Comparison of ENCODE assay signal across 17 cellular contexts in genomic region chr4:6298852-6299251, GRCh38. TPM values are rescaled to one million over a fixed set of nuclear protein-coding genes. Genes with fewer than 3 reads are reported as not detected.
DNase-seq lines count a peak whose midpoint lies in the region; ATAC-seq, FAIRE-seq and TF ChIP-seq lines count a peak whose summit lies in the region.
"Had no signal": no experiment of that assay in that cellular context is flagged by ENCODE, and none has a peak within 500 bp of the region (broad histone marks: within the 10 kb centered on the region; RNA-seq: fewer than 3 reads in every experiment).

No MANE protein-coding gene starts in this region.

- ATAC-seq in SK-N-SH treated with all-trans-retinoic acid at 6 μM for 48 hours: no peak
- ATAC-seq: GM23338, HCT116 had no signal

- peak overlapping the region; percentile 30 for H4K8ac ChIP-seq in neuronal stem cell (ENCODE audit: low read depth, low read length)

- peak overlapping the region; percentile 27 for H2BK5ac ChIP-seq in neuronal stem cell (ENCODE audit: low read length)

- H3K18ac ChIP-seq in neuronal stem cell (ENCODE audit: low read length): peak overlapping the region; percentile 29

- no peak overlapping the region for H3K4ac ChIP-seq in neuronal stem cell (ENCODE audit: low read length)

- H3K27me3 ChIP-seq in BLaER1 treated with 17β-estradiol and CSF1 and Interleukin-3, amounts not matched to agents 10 nM and 100 nM: peaks cover 0 to 13% (median 0%) of the 10 kb centered on the region in 11 experiments; a peak in 7 of 22 replicates
- no peaks in the 10 kb centered on the region for H3K27me3 ChIP-seq in duodenal mucosa (ENCODE audit: control insufficient read depth in 1 of 2, insufficient read depth in 2 of 2, low read length in 2 of 2)
- no peaks in the 10 kb centered on the region for H3K27me3 ChIP-seq in neuronal stem cell (ENCODE audit: control insufficient read depth in 3 of 3, insufficient read depth in 3 of 3, low read depth in 1 of 3, low read length in 3 of 3)
- H3K27me3 ChIP-seq in stomach smooth muscle (ENCODE audit: control insufficient read depth in 1 of 2, insufficient read depth in 2 of 2, low read length in 2 of 2): no peaks in the 10 kb centered on the region

- peaks cover 20 to 63% (median 42%) of the 10 kb centered on the region in 11 experiments for H3K36me3 ChIP-seq in BLaER1 treated with 17β-estradiol and CSF1 and Interleukin-3, amounts not matched to agents 10 nM and 100 nM
- H3K36me3 ChIP-seq in duodenal mucosa (ENCODE audit: control insufficient read depth in 1 of 2, insufficient read depth in 2 of 2, low read length in 2 of 2) (peaks cover 25 to 71% of the 10 kb centered on the region in 2 donors), neuronal stem cell (replicated peaks in 1 of 2; ENCODE audit: control insufficient read depth in 2 of 2, insufficient read depth in 2 of 2, low read length in 2 of 2) (peaks cover 39 to 44% of the 10 kb centered on the region in 2 donors), stomach smooth muscle (ENCODE audit: control insufficient read depth in 2 of 2, insufficient read depth in 2 of 2, low read length in 2 of 2) (peaks cover 64 to 75% of the 10 kb centered on the region in 2 donors)

- DNase-seq in neuronal stem cell (ENCODE audit: low spot score): no peak
- no peak for DNase-seq in SIG-M5 (lab: John Stamatoyannopoulos, UW)
- DNase-seq in GM12892 (ENCODE audit: insufficient read length): no peak
- DNase-seq in GM19239 (ENCODE audit: insufficient read length, low spot score): no peak
- DNase-seq: Calu3; CD4-positive, alpha-beta memory T cell; COR-L47; DMS153; DND-41; H9 had no signal

- H3K4me2 ChIP-seq in BLaER1 treated with 17β-estradiol and CSF1 and Interleukin-3, amounts not matched to agents 10 nM and 100 nM: peak overlapping the region; percentile 56 to 86 (median 72)
- no peak overlapping the region for H3K4me2 ChIP-seq in neuronal stem cell (ENCODE audit: insufficient read depth, low read length, poor library complexity, severe bottlenecking)
- H3K4me2 ChIP-seq: GM23338 had no signal

- 0 out of 22 replicates have a peak overlapping the region, but pooled peaks of 1 of the 11 experiments have one; percentile 20 for H3K9ac ChIP-seq in BLaER1 treated with 17β-estradiol and CSF1 and Interleukin-3, amounts not matched to agents 10 nM and 100 nM
- H3K9ac ChIP-seq in duodenal mucosa (ENCODE audit: low read depth in 1 of 2, low read length in 2 of 2) (no peak overlapping the region), neuronal stem cell (ENCODE audit: low read depth, low read length, poor library complexity) (peak overlapping the region; percentile 55), stomach smooth muscle (ENCODE audit: low read length in 2 of 2) (no peak overlapping the region)

- no peak overlapping the region for H3K4me3 ChIP-seq in BLaER1 treated with 17β-estradiol and CSF1 and Interleukin-3, amounts not matched to agents 10 nM and 100 nM
- H3K4me3 ChIP-seq in duodenal mucosa (ENCODE audit: low read depth in 1 of 2, low read length in 2 of 2) (no peak overlapping the region), neuronal stem cell (ENCODE audit: low read length in 2 of 2) (peak overlapping the region in 1 of 2 donors; percentile 31), stomach smooth muscle (ENCODE audit: low read length in 2 of 2) (no peak overlapping the region)
- H3K4me3 ChIP-seq: GM23338 had no signal

- H2BK120ac ChIP-seq in neuronal stem cell (ENCODE audit: low read depth, low read length): no peak overlapping the region

- H3K9me3 ChIP-seq in BLaER1 treated with 17β-estradiol and CSF1 and Interleukin-3, amounts not matched to agents 10 nM and 100 nM (replicated peaks in 1 of 11): peaks cover 0 to 12% (median 0%) of the 10 kb centered on the region in 11 experiments; a peak in 3 of 22 replicates
- no peaks in the 10 kb centered on the region for H3K9me3 ChIP-seq in duodenal mucosa (ENCODE audit: control insufficient read depth in 1 of 2, low read length in 2 of 2)
- no peaks in the 10 kb centered on the region for H3K9me3 ChIP-seq in neuronal stem cell (replicated peaks in 1 of 2; ENCODE audit: control insufficient read depth in 2 of 2, insufficient read depth in 1 of 2, low read depth in 1 of 2, low read length in 2 of 2)
- no peaks in the 10 kb centered on the region for H3K9me3 ChIP-seq in stomach smooth muscle (ENCODE audit: control insufficient read depth in 2 of 2, low read length in 2 of 2)

- H4K91ac ChIP-seq in neuronal stem cell (ENCODE audit: low read depth, low read length, poor library complexity): no peak overlapping the region

- FAIRE-seq in GM12892 (lab: Jason Lieb, UNC) (no peak), GM19239 (lab: Jason Lieb, UNC) (no peak)
- FAIRE-seq: G401.6 had no signal

- peaks cover 28 to 63% (median 50%) of the 10 kb centered on the region in 10 experiments for H3K4me1 ChIP-seq in BLaER1 treated with 17β-estradiol and CSF1 and Interleukin-3, amounts not matched to agents 10 nM and 100 nM
- H3K4me1 ChIP-seq in duodenal mucosa (ENCODE audit: control insufficient read depth in 1 of 2, insufficient read depth in 2 of 2, low read length in 2 of 2): no peaks in the 10 kb centered on the region
- H3K4me1 ChIP-seq in neuronal stem cell (ENCODE audit: control insufficient read depth in 2 of 2, insufficient read depth in 1 of 2, low read depth in 1 of 2, low read length in 2 of 2): no peaks in the 10 kb centered on the region
- H3K4me1 ChIP-seq in stomach smooth muscle (ENCODE audit: control insufficient read depth, insufficient read depth, low read length): peaks cover 15% of the 10 kb centered on the region

- no peak overlapping the region for H2AK5ac ChIP-seq in neuronal stem cell (ENCODE audit: low read depth, low read length)

- no peak for TF ChIP-seq POLR2A in GM12892 (IDR thresholded peaks at IDR 0.05; ENCODE audit: low read depth, low read length)

- no peak overlapping the region for H2AFZ ChIP-seq in neuronal stem cell (ENCODE audit: low read length)
- H2AFZ ChIP-seq: GM23338 had no signal

- H3K27ac ChIP-seq in BLaER1 treated with 17β-estradiol and CSF1 and Interleukin-3, amounts not matched to agents 10 nM and 100 nM: peak overlapping the region in 7 of 11 experiments; percentile 4 to 62 (median 42); a peak in 9 of 22 replicates
- H3K27ac ChIP-seq in duodenal mucosa (ENCODE audit: low read depth, low read length): peak overlapping the region; percentile 52
- no peak overlapping the region for H3K27ac ChIP-seq in neuronal stem cell (replicated peaks; ENCODE audit: low read length)
- peak overlapping the region; percentile 71 for H3K27ac ChIP-seq in stomach smooth muscle (ENCODE audit: low read length)

- no peak overlapping the region for H2BK15ac ChIP-seq in neuronal stem cell (ENCODE audit: low read length)

- H4K20me1 ChIP-seq in BLaER1 treated with 17β-estradiol and CSF1 and Interleukin-3, amounts not matched to agents 10 nM and 100 nM: peaks cover 0 to 23% (median 6%) of the 10 kb centered on the region in 11 experiments; a peak in 9 of 22 replicates

- H3K79me1 ChIP-seq in neuronal stem cell (ENCODE audit: low read depth, low read length): peaks cover 7% of the 10 kb centered on the region

- WGBS in neuronal stem cell (ENCODE audit: extremely low coverage in 2 of 2, insufficient read length in 2 of 2, insufficient replicate concordance in 1 of 2), 2 donors: no CpG with 5 or more reads among the region's 6 CpGs

- peak overlapping the region; percentile 90 for H3K23ac ChIP-seq in neuronal stem cell (ENCODE audit: low read depth, low read length, poor library complexity)

- peak overlapping the region; percentile 31 for H3K14ac ChIP-seq in neuronal stem cell (ENCODE audit: low read length)

- no peak overlapping the region for H2BK12ac ChIP-seq in neuronal stem cell (ENCODE audit: low read length)

TF ChIP-seq in SK-N-SH treated with all-trans-retinoic acid at 6 μM for 48 hours, 23 proteins besides CTCF, POLR2A, EP300 and RAD21 (continues in another document):
- TF ChIP-seq ISL1 (CRISPR knock-in tag; IDR thresholded peaks at IDR 0.05): no peak
- TF ChIP-seq BACH2 (CRISPR knock-in tag; IDR thresholded peaks at IDR 0.05; ENCODE audit: borderline replicate concordance): no peak
- TF ChIP-seq GLIS3 (CRISPR knock-in tag; IDR thresholded peaks at IDR 0.05): no peak
- no peak for TF ChIP-seq ZFP3 (CRISPR knock-in tag; IDR thresholded peaks at IDR 0.05)
- no peak for TF ChIP-seq ZNF565 (CRISPR knock-in tag; conservative IDR thresholded peaks at IDR 0.05; ENCODE audit: low read depth)
- TF ChIP-seq PATZ1 (CRISPR knock-in tag; IDR thresholded peaks at IDR 0.05; ENCODE audit: borderline replicate concordance): no peak
- no peak for TF ChIP-seq TCF4 (CRISPR knock-in tag; IDR thresholded peaks at IDR 0.05; ENCODE audit: borderline replicate concordance)
- TF ChIP-seq SNAI2 (CRISPR knock-in tag; IDR thresholded peaks at IDR 0.05): no peak
- TF ChIP-seq PPARA (CRISPR knock-in tag; IDR thresholded peaks at IDR 0.05; ENCODE audit: borderline replicate concordance): no peak
- TF ChIP-seq CSDC2 (CRISPR knock-in tag; IDR thresholded peaks at IDR 0.05): no peak

RNA-seq across cellular contexts. Expression of gene WFS1, which starts 29.2 kb away (rescaled TPM):
- 16.3 TPM for polyA plus RNA-seq in neuronal stem cell (2013, experiment 1 of 2)
- 16.4 TPM for polyA plus RNA-seq in neuronal stem cell (2013, experiment 2 of 2)
- polyA plus RNA-seq in GM12892 (2012; ENCODE audit: missing spikeins): 0.70 TPM
